In genomic region chr17:2395258-2396170, GRCh38 we compare ENCODE assay signal across 8 cellular contexts. TPM values are rescaled to one million over a fixed set of nuclear protein-coding genes. Genes with fewer than 3 reads are reported as not detected.
A peak's percentile ranks its signal among the peaks of the same experiment; 100 is the strongest.
DNase-seq lines count a peak whose midpoint lies in the region; ATAC-seq and TF ChIP-seq lines count a peak whose summit lies in the region.

No MANE protein-coding gene starts in this region.

- 47 to 58% methylated on average over 26 to 28 of the region's 28 CpGs for WGBS in heart right ventricle, 2 donors

- peak overlapping the region; percentile 65 to 100 (median 98) for H3K27ac ChIP-seq in heart right ventricle
- H3K27ac ChIP-seq in skeletal muscle tissue (ENCODE audit: low read depth, low read length) = peak overlapping the region; percentile 100

- H3K4me3 ChIP-seq in heart right ventricle (peak overlapping the region in 5 of 10 donors; percentile 26 to 55 (median 49)), skeletal muscle tissue (ENCODE audit: low read length in 3 of 3) (peak overlapping the region; percentile 61 to 69 (median 66))

- H3K27me3 ChIP-seq in heart right ventricle (no peaks in the 10 kb centered on the region), skeletal muscle tissue (ENCODE audit: control insufficient read depth in 3 of 3, insufficient read depth in 3 of 3, low read length in 3 of 3) (no peaks in the 10 kb centered on the region)

- H3K36me3 ChIP-seq in heart right ventricle = no peaks in the 10 kb centered on the region
- H3K36me3 ChIP-seq in skeletal muscle tissue (ENCODE audit: control insufficient read depth in 3 of 3, insufficient read depth in 3 of 3, low read length in 3 of 3) = peaks cover 0 to 2% (median 0%) of the 10 kb centered on the region in 3 donors

- H3K9me3 ChIP-seq in heart right ventricle (no peaks in the 10 kb centered on the region), skeletal muscle tissue (ENCODE audit: control insufficient read depth in 3 of 3, low read length in 3 of 3) (no peaks in the 10 kb centered on the region)

- CTCF ChIA-PET in activated B cell treated with CpG ODN at 0.5 μM for 24 hours (lab: Charles Lee) = no interaction called here

- ATAC-seq in activated B cell treated with CpG ODN at 0.5 μM for 24 hours (ENCODE audit: low read depth) = no peak
- no peak for ATAC-seq in heart right ventricle
- ATAC-seq in HG03354 (IDR thresholded peaks at IDR 0.05; ENCODE audit: poor library complexity, severe bottlenecking, unreplicated experiment) = no peak
- ATAC-seq in HG03196 (IDR thresholded peaks at IDR 0.05; ENCODE audit: unreplicated experiment) = no peak

- TF ChIP-seq CTCF in activated B cell treated with CpG ODN at 0.5 μM for 24 hours (IDR thresholded peaks at IDR 0.05) (no peak), heart right ventricle (IDR thresholded peaks at IDR 0.05) (peak in 1 of 9 donors; percentile 19)

- DNase-seq in NCI-H82 (lab: John Stamatoyannopoulos, UW) (peak; percentile 34), NCI-H82 treated with DMSO at 0.1 percent for 48 hours (lab: John Stamatoyannopoulos, UW; ENCODE audit: unreplicated experiment) (no peak), activated B cell treated with CpG ODN at 0.5 μM for 24 hours (no peak), heart right ventricle (no peak), NOMO-1 treated with dmso at 0.1 percent for 144 hours (lab: John Stamatoyannopoulos, UW; ENCODE audit: unreplicated experiment) (no peak)

- intact Hi-C loops in activated B cell treated with CpG ODN at 0.5 μM for 24 hours (cut with micrococcal nuclease) (no loop called here), heart right ventricle (cut with DNase I) (loop anchor here in 2 of 10 donors (10.0 kb wide), 3 partner anchors 221 to 341 kb away; partner anchors contain the start of gene HIC1 (in 1 of the 2))

- peaks cover 6% of the 10 kb centered on the region for H3K36me3 Mint-ChIP-seq in activated B cell treated with CpG ODN at 0.5 μM for 24 hours (ENCODE audit: low read depth)

- peak overlapping the region; percentile 81 to 85 (median 83) for H3K9ac ChIP-seq in skeletal muscle tissue (ENCODE audit: low read depth in 1 of 3, low read length in 3 of 3)

- peak overlapping the region; percentile 40 for H3K4me3 Mint-ChIP-seq in activated B cell treated with CpG ODN at 0.5 μM for 24 hours

- peaks cover 64% of the 10 kb centered on the region for H3K4me1 Mint-ChIP-seq in activated B cell treated with CpG ODN at 0.5 μM for 24 hours

- POLR2A ChIA-PET in activated B cell treated with CpG ODN at 0.5 μM for 24 hours (lab: Charles Lee) = no interaction called here

- H3K4me1 ChIP-seq in heart right ventricle (peaks cover 55 to 74% (median 70%) of the 10 kb centered on the region in 9 donors), skeletal muscle tissue (ENCODE audit: control insufficient read depth in 3 of 3, insufficient read depth in 3 of 3, low read length in 3 of 3) (peaks cover 64 to 75% (median 68%) of the 10 kb centered on the region in 3 donors)

- H3K9me3 Mint-ChIP-seq in activated B cell treated with CpG ODN at 0.5 μM for 24 hours = no peaks in the 10 kb centered on the region

- H3K27ac Mint-ChIP-seq in activated B cell treated with CpG ODN at 0.5 μM for 24 hours = no peak overlapping the region

- H3K27me3 Mint-ChIP-seq in activated B cell treated with CpG ODN at 0.5 μM for 24 hours = no peaks in the 10 kb centered on the region

RNA-seq across cellular contexts. Expression of gene MNT, which starts 5.3 kb away (rescaled TPM):
- total RNA-seq in activated B cell treated with CpG ODN at 0.5 μM for 24 hours (24.3 and 31.3 TPM in 2 replicates), heart right ventricle (10 to 100 TPM in 6 of 10 donors, 1 to 10 TPM in 4; 6.9 to 14.1 (median 11.0) TPM), skeletal muscle tissue (5.2 TPM)
- 10 to 100 TPM in 1 of 2 donors, 1 to 10 TPM in 1; 5.0 to 11.6 TPM for polyA plus RNA-seq in heart right ventricle

RNA-seq across cellular contexts. Expression of gene SGSM2, which starts 58.2 kb away (rescaled TPM):
- total RNA-seq in activated B cell treated with CpG ODN at 0.5 μM for 24 hours (50.1 and 60.5 TPM in 2 replicates), heart right ventricle (10 to 100 TPM; 21.6 to 33.4 (median 27.0) TPM), skeletal muscle tissue (19.8 TPM)
- polyA plus RNA-seq in heart right ventricle = 10 to 100 TPM; 21.0 to 75.1 TPM

RNA-seq across cellular contexts. Expression of gene TSR1, which starts 59.3 kb away (rescaled TPM):
- 46.4 and 48.5 TPM in 2 replicates for total RNA-seq in activated B cell treated with CpG ODN at 0.5 μM for 24 hours
- 10 to 100 TPM; 17.9 to 30.5 (median 23.4) TPM for total RNA-seq in heart right ventricle
- polyA plus RNA-seq in heart right ventricle = 10 to 100 TPM; 12.8 to 15.4 TPM
- total RNA-seq in skeletal muscle tissue = 26.1 TPM
